In genomic region chr2:26693287-26693849, GRCh38 we compare ENCODE assay signal across 8 cellular contexts. TPM values are rescaled to one million over a fixed set of nuclear protein-coding genes. Genes with fewer than 3 reads are reported as not detected.
DNase-seq lines count a peak whose midpoint lies in the region; ATAC-seq, FAIRE-seq and TF ChIP-seq lines count a peak whose summit lies in the region.

No MANE protein-coding gene starts in this region.

- no peak overlapping the region for H3K4me2 ChIP-seq in PC-9

- intact Hi-C loops in heart right ventricle (cut with DNase I) (loop anchor here in 1 of 10 donors (5.0 kb wide), 1 partner anchor 44 kb away; no protein-coding TSS in a partner anchor), prostate gland (cut with DNase I) (no loop called here), PC-9 (cut with micrococcal nuclease; ENCODE audit: unreplicated experiment) (no loop called here)

- H3K9me3 ChIP-seq in heart right ventricle (no peaks in the 10 kb centered on the region), prostate gland (no peaks in the 10 kb centered on the region), PC-9 (ENCODE audit: insufficient read depth, low read depth) (no peaks in the 10 kb centered on the region)

- peak in 2 of 8 donors; percentile 33 to 48 for ATAC-seq in heart right ventricle
- ATAC-seq in GM19328 (IDR thresholded peaks at IDR 0.05; ENCODE audit: unreplicated experiment): no peak
- ATAC-seq in HG03108 (IDR thresholded peaks at IDR 0.05; ENCODE audit: unreplicated experiment): no peak
- no peak for ATAC-seq in HG03442 (IDR thresholded peaks at IDR 0.05; ENCODE audit: unreplicated experiment)

- peak overlapping the region in 9 of 10 donors; percentile 14 to 44 (median 34) for H3K4me3 ChIP-seq in heart right ventricle
- H3K4me3 ChIP-seq in prostate gland: peak overlapping the region; percentile 29 to 44
- no peak overlapping the region for H3K4me3 ChIP-seq in PC-9

- peaks cover 0 to 74% (median 55%) of the 10 kb centered on the region in 7 donors for H3K27me3 ChIP-seq in heart right ventricle
- no peaks in the 10 kb centered on the region for H3K27me3 ChIP-seq in prostate gland (replicated peaks; ENCODE audit: insufficient read depth)
- H3K27me3 ChIP-seq in PC-9 (ENCODE audit: insufficient read depth, low read depth): no peaks in the 10 kb centered on the region

- no peaks in the 10 kb centered on the region for H3K36me3 ChIP-seq in heart right ventricle
- H3K36me3 ChIP-seq in prostate gland: no peaks in the 10 kb centered on the region
- H3K36me3 ChIP-seq in PC-9 (ENCODE audit: low read depth): no peaks in the 10 kb centered on the region

- DNase-seq in D721Med (ENCODE audit: insufficient read length, low spot score): peak; percentile 53
- peak; percentile 33 for DNase-seq in NCI-H510A treated with DMSO at 0.1 percent for 48 hours (lab: John Stamatoyannopoulos, UW)
- DNase-seq in heart right ventricle: no peak
- DNase-seq in prostate gland (ENCODE audit: low spot score): no peak
- DNase-seq in PC-9: no peak

- no peaks in the 10 kb centered on the region for H4K20me1 ChIP-seq in PC-9 (ENCODE audit: insufficient read depth)

- H3K4me1 ChIP-seq in heart right ventricle (peaks cover 4 to 25% (median 18%) of the 10 kb centered on the region in 9 donors), prostate gland (replicated peaks) (peaks cover 7% of the 10 kb centered on the region), PC-9 (replicated peaks; ENCODE audit: insufficient read depth) (peaks cover 18% of the 10 kb centered on the region)

- peak overlapping the region in 1 of 10 donors; percentile 1 for H3K27ac ChIP-seq in heart right ventricle
- H3K27ac ChIP-seq in prostate gland: peak overlapping the region; percentile 70 to 83
- no peak overlapping the region for H3K27ac ChIP-seq in PC-9

- H2AFZ ChIP-seq in PC-9: no peak overlapping the region

- H3K9me2 ChIP-seq in PC-9 (ENCODE audit: insufficient read depth): no peaks in the 10 kb centered on the region

- no peaks in the 10 kb centered on the region for H3K79me2 ChIP-seq in PC-9 (ENCODE audit: low read depth)

- no peak for TF ChIP-seq POLR2A in prostate gland (IDR thresholded peaks at IDR 0.05)

- no peak for FAIRE-seq in D721Med (lab: Jason Lieb, UNC)

- no TSS peak for BruUV-seq in PC-9 (replicated peaks; lab: Mats Ljungman, UMichigan)

- POLR2A ChIA-PET in PC-9 (lab: Charles Lee; ENCODE audit: unreplicated experiment): no interaction called here

- 7 to 8% methylated on average over 33 of the region's 33 CpGs for WGBS in heart right ventricle, 2 donors
- 6% methylated on average over 29 of the region's 33 CpGs for WGBS in prostate gland

- TF ChIP-seq CTCF in D721Med (IDR thresholded peaks at IDR 0.05; ENCODE audit: insufficient read depth, missing control alignments) (no peak), heart right ventricle (IDR thresholded peaks at IDR 0.05) (no peak), prostate gland (IDR thresholded peaks at IDR 0.05) (no peak), PC-9 (conservative IDR thresholded peaks at IDR 0.05) (no peak)

- H3F3A ChIP-seq in PC-9 (ENCODE audit: insufficient read depth, low read depth): peaks cover 19% of the 10 kb centered on the region; the same call in 1 of the 2 replicates

- CTCF ChIA-PET in PC-9 (lab: Charles Lee): interaction anchor here (0.6 kb wide), 1 partner anchor 89 kb away, joined by 8 read pairs; no protein-coding TSS in a partner anchor

RNA-seq across cellular contexts. Expression of gene KCNK3, which starts 0.8 kb away (rescaled TPM):
- total RNA-seq in heart right ventricle (1 to 10 TPM in 4 of 10 donors, under 1 TPM in 6; 0.19 to 6.8 (median 0.69) TPM), prostate gland (10 to 100 TPM; 11.1 to 14.5 TPM), PC-9 (2021) (0.08 TPM in 1 of 2 replicates, not detected in the other)
- polyA plus RNA-seq in heart right ventricle: 1 to 10 TPM; 1.2 to 3.3 TPM

RNA-seq across cellular contexts. Expression of gene CIB4, which starts 52.2 kb away (rescaled TPM):
- total RNA-seq in heart right ventricle (not detected), prostate gland (under 1 TPM in 1 of 2 donors, not detected in 1; 0.46 TPM), PC-9 (2021) (not detected in 2 replicates)
- not detected for polyA plus RNA-seq in heart right ventricle

Comparison
In these comparisons a context has a peak if more than half of its experiments do, and no peak if none do; other contexts are left out.
1. DNase-seq: peak in D721Med (single experiment) and NCI-H510A treated with DMSO at 0.1 percent for 48 hours (single experiment); none in heart right ventricle (0 of 2), prostate gland (single experiment) and PC-9 (0 of 2).